14 cellular contexts compared by ENCODE assay signal in the genomic region with DNA sequence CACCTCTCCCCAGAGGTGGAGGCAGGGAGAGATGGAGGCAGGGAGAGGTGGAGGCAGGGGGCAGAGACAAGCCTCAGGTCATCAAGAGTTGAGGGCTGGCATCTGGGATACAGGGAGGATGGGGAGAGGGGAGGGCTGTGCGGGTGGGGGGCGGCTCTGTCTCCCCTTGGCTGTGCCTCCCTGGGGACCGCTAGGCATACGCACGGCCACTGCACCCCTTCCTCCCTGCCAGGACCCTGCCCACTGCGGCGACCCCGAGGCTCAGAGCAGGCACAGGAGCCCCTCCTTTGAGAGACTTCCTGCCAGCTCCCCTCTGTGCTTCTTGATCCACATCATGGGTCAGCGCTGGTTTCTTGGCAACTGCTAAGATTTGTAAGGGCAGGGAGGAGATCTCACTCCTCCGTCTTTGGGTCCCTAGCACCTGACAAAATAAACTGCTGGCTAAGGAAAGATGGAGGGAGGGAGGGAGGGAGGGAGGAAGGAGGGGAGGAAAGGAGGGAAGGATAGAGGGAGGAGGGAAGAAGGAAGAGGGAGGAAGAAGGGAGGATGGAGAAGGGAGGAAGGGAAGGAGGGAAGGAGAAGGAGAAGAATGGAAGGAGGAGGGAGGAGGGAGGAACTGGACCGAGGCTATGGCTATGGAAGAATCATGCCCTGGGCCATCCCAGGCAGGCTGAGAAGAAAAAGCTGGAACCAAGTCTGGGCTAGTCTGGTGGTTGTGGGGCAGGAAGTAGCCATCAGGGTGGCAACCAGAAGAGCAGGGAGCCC. TPM values are rescaled to one million over a fixed set of nuclear protein-coding genes. Genes with fewer than 3 reads are reported as not detected.
DNase-seq lines count a peak whose midpoint lies in the region; ATAC-seq and TF ChIP-seq lines count a peak whose summit lies in the region.
"Had no signal": no experiment of that assay in that cellular context is flagged by ENCODE, and none has a peak within 500 bp of the region (broad histone marks: within the 10 kb centered on the region; RNA-seq: fewer than 3 reads in every experiment).

No MANE protein-coding gene starts in this region.

- H3K36me3 Mint-ChIP-seq in dendritic cell treated with granulocyte-macrophage colony-stimulating factor and Interleukin-4, amounts not matched to agents 40 ng/mL and 50 ng/mL, for 4 days (ENCODE audit: low read depth) = peaks cover 31% of the 10 kb centered on the region

- no peaks in the 10 kb centered on the region for H3K4me1 ChIP-seq in upper lobe of right lung

- peak; percentile 9 for DNase-seq in activated naive CD4-positive, alpha-beta T cell treated with anti-CD3 and anti-CD28 coated beads, Interleukin-2, amount 50 U/mL, for 16 hours
- DNase-seq in activated naive CD4-positive, alpha-beta T cell treated with Interleukin-2 at 50 U/mL for 16 hours = no peak
- DNase-seq in medulla oblongata (ENCODE audit: extremely low spot score) (peak; percentile 16), upper lobe of right lung (peak; percentile 45), NCI-H524 treated with DMSO at 0.1 percent for 48 hours (lab: John Stamatoyannopoulos, UW) (no peak), amygdala (lab: John Stamatoyannopoulos, UW) (no peak)
- DNase-seq: activated CD4-positive, alpha-beta T cell treated with anti-CD3 and anti-CD28 coated beads for 48 hours; NK-92 treated with Interleukin-12 subunit alpha and Interleukin-12 subunit beta, amount 100 ng/mL, for 24 hours; nucleus accumbens had no signal

- H3K36me3 ChIP-seq in upper lobe of right lung = no peaks in the 10 kb centered on the region

- H3K27me3 ChIP-seq in upper lobe of right lung = peaks cover 20% of the 10 kb centered on the region

- intact Hi-C loops in dendritic cell treated with granulocyte-macrophage colony-stimulating factor and Interleukin-4, amounts not matched to agents 40 ng/mL and 50 ng/mL, for 4 days (cut with micrococcal nuclease) = no loop called here
- intact Hi-C loops in upper lobe of right lung (cut with DNase I) = no loop called here

- H3K4me3 ChIP-seq in upper lobe of right lung = no peak overlapping the region
- H3K4me3 ChIP-seq: GM12878 had no signal

- no peak overlapping the region for H3K27ac ChIP-seq in upper lobe of right lung

- peaks cover 88% of the 10 kb centered on the region for H3K4me1 Mint-ChIP-seq in dendritic cell treated with granulocyte-macrophage colony-stimulating factor and Interleukin-4, amounts not matched to agents 40 ng/mL and 50 ng/mL, for 4 days (ENCODE audit: low read depth)

- H3K9me3 ChIP-seq in upper lobe of right lung = no peaks in the 10 kb centered on the region

- H3K4me3 Mint-ChIP-seq in dendritic cell treated with granulocyte-macrophage colony-stimulating factor and Interleukin-4, amounts not matched to agents 40 ng/mL and 50 ng/mL, for 4 days = no peak overlapping the region
- H3K4me3 Mint-ChIP-seq: stimulated activated naive CD8-positive, alpha-beta T cell treated with anti-CD3 and anti-CD28 coated beads, Interleukin-15, Interleukin-2, amounts not matched to agents 100 ng/mL and 50 ng/mL, for 24 hours had no signal

- peak overlapping the region; percentile 56 for H3K27ac Mint-ChIP-seq in dendritic cell treated with granulocyte-macrophage colony-stimulating factor and Interleukin-4, amounts not matched to agents 40 ng/mL and 50 ng/mL, for 4 days
- H3K27ac Mint-ChIP-seq: stimulated activated naive CD8-positive, alpha-beta T cell treated with anti-CD3 and anti-CD28 coated beads, Interleukin-15, Interleukin-2, amounts not matched to agents 100 ng/mL and 50 ng/mL, for 24 hours had no signal

- TF ChIP-seq CTCF in upper lobe of right lung (IDR thresholded peaks at IDR 0.05) = no peak

- no peaks in the 10 kb centered on the region for H3K9me3 Mint-ChIP-seq in dendritic cell treated with granulocyte-macrophage colony-stimulating factor and Interleukin-4, amounts not matched to agents 40 ng/mL and 50 ng/mL, for 4 days
- H3K9me3 Mint-ChIP-seq: stimulated activated naive CD8-positive, alpha-beta T cell treated with anti-CD3 and anti-CD28 coated beads, Interleukin-15, Interleukin-2, amounts not matched to agents 100 ng/mL and 50 ng/mL, for 24 hours had no signal

- ATAC-seq in upper lobe of right lung = no peak
- no peak for ATAC-seq in HG02642 (IDR thresholded peaks at IDR 0.05; ENCODE audit: poor library complexity, unreplicated experiment)
- ATAC-seq: GM12878 had no signal

- H3K27me3 Mint-ChIP-seq in dendritic cell treated with granulocyte-macrophage colony-stimulating factor and Interleukin-4, amounts not matched to agents 40 ng/mL and 50 ng/mL, for 4 days = peaks cover 3% of the 10 kb centered on the region
- H3K27me3 Mint-ChIP-seq: stimulated activated naive CD8-positive, alpha-beta T cell treated with anti-CD3 and anti-CD28 coated beads, Interleukin-15, Interleukin-2, amounts not matched to agents 100 ng/mL and 50 ng/mL, for 24 hours had no signal

RNA-seq across cellular contexts. Expression of gene PRR33, which starts 18.5 kb away (rescaled TPM):
- total RNA-seq in upper lobe of right lung = not detected
- total RNA-seq: GM12878, H1 had no signal

RNA-seq across cellular contexts. Expression of gene LSP1, which starts 20.3 kb away (rescaled TPM):
- total RNA-seq in upper lobe of right lung = 78.2 TPM
- total RNA-seq: H1 had no signal

RNA-seq across cellular contexts. Expression of gene TNNI2, which starts 34.4 kb away (rescaled TPM):
- total RNA-seq in upper lobe of right lung = 6.9 TPM
- total RNA-seq: H1 had no signal

RNA-seq across cellular contexts. Expression of gene SYT8, which starts 38.4 kb away (rescaled TPM):
- total RNA-seq in upper lobe of right lung = 12.5 TPM
- total RNA-seq: GM12878, H1 had no signal

RNA-seq across cellular contexts. Expression of gene TNNT3, which starts 46.3 kb away (rescaled TPM):
- total RNA-seq in upper lobe of right lung = 0.43 TPM
- total RNA-seq: GM12878, H1 had no signal

Comparison
In these comparisons a context has a peak if more than half of its experiments do, and no peak if none do; other contexts are left out.
1. DNase-seq: peak in activated naive CD4-positive, alpha-beta T cell treated with anti-CD3 and anti-CD28 coated beads, Interleukin-2, amount 50 U/mL, for 16 hours (single experiment), medulla oblongata (single experiment) and upper lobe of right lung (single experiment); none in activated naive CD4-positive, alpha-beta T cell treated with Interleukin-2 at 50 U/mL for 16 hours (single experiment), NCI-H524 treated with DMSO at 0.1 percent for 48 hours (single experiment) and amygdala (0 of 56).